Comparison of ENCODE assay signal across 8 cellular contexts in the genomic region with DNA sequence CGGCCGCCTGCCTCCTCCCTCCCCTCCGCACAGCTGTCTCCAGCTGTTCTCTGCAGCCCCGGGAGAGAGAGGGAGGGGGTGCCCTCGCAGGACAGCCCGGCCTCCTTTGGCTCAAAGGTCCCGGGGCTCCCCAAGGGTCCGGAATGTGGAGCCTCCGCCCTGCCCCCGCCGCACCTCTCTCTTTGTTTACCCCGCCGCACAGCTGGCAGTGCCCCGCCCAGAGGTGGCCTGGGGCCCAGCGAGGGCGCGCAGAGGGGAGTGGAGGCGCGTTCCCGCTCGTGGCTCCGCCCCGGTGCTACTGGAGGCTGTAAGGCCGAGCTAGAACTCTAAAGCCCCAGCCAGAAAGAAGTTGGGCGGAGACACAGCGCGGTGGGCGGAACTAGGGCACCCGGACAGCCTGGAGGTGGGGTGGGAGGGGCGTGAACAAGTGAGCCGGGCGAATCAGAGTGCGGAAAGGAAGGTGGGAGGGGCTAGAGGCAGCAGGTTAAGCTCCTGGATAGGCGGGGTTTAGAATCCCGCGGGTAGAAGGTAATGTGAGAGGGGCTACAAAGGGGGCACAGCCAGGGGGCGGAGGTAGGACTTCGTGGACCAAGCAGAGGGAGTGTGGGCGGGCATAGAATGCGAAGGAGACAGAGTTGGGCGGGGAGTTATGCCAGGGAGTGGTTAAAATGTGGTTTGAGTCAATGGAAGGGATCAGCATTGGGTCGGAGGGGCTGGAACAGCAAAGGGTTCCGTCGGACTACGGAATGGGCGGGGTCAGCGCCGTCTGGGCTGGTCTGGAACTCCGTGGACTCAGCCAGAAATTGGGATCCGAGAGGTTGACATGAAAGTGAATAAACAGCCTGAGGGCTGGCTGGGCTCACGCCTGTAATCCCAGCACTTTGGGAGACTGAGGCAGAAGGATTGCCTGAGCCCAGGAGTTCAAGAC.
DNase-seq lines count a peak whose midpoint lies in the region; ATAC-seq and TF ChIP-seq lines count a peak whose summit lies in the region.

No MANE protein-coding gene starts in this region.

- H3K4me3 ChIP-seq in HUES48 (ENCODE audit: low read depth, low read length) (peak overlapping the region; percentile 48), OCI-LY3 (ENCODE audit: low read length) (peak overlapping the region; percentile 80)

- no peak for TF ChIP-seq CTCF in OCI-LY3 (IDR thresholded peaks at IDR 0.05; ENCODE audit: low read depth, low read length)

- H3K79me2 ChIP-seq in OCI-LY3 (ENCODE audit: low read length) = no peaks in the 10 kb centered on the region

- H3K27me3 ChIP-seq in HUES48 (ENCODE audit: control insufficient read depth, insufficient read depth, low read length) (peaks cover 74% of the 10 kb centered on the region), OCI-LY3 (ENCODE audit: low read depth, low read length) (peaks cover 19% of the 10 kb centered on the region)

- H3K27ac ChIP-seq in HUES48 (ENCODE audit: low read depth, low read length) (peak overlapping the region; percentile 72), OCI-LY3 (ENCODE audit: low read length) (no peak overlapping the region)

- no peak overlapping the region for H2AFZ ChIP-seq in OCI-LY3 (ENCODE audit: low read depth, low read length)

- H3K9me3 ChIP-seq in HUES48 (ENCODE audit: control insufficient read depth, insufficient read depth, low read length) (no peaks in the 10 kb centered on the region), OCI-LY3 (ENCODE audit: insufficient read depth, low read length) (no peaks in the 10 kb centered on the region)

- DNase-seq in CMK (ENCODE audit: low read depth) = peak; percentile 96
- peak; percentile 93 for DNase-seq in activated T-cell treated with anti-CD3 and anti-CD28 coated beads for 1 hour (ENCODE audit: low read depth)
- peak; percentile 99 for DNase-seq in epidermal melanocyte (ENCODE audit: insufficient read length, low spot score)
- DNase-seq in midbrain (lab: John Stamatoyannopoulos, UW) = peak; percentile 67
- peak; percentile 80 to 94 for DNase-seq in stimulated activated CD8-positive, alpha-beta memory T cell treated with anti-CD3 and anti-CD28 coated beads, Interleukin-2, amount 100 ng/mL, for 1 hour (ENCODE audit: low read depth in 2 of 2)

- peak; percentile 60 for ATAC-seq in GM21381 (IDR thresholded peaks at IDR 0.05; ENCODE audit: unreplicated experiment)

- H3K9ac ChIP-seq in HUES48 (ENCODE audit: low read depth, low read length) (no peak overlapping the region), OCI-LY3 (ENCODE audit: low read length) (peak overlapping the region; percentile 34)

- H3K4me2 ChIP-seq in OCI-LY3 (ENCODE audit: low read length) = peak overlapping the region; percentile 97

- peaks cover 36% of the 10 kb centered on the region for H3K4me1 ChIP-seq in HUES48 (ENCODE audit: control insufficient read depth, insufficient read depth, low read length)
- H3K4me1 ChIP-seq in OCI-LY3 (ENCODE audit: low read length) = peaks cover 54% of the 10 kb centered on the region

- H3K36me3 ChIP-seq in HUES48 (ENCODE audit: control insufficient read depth, insufficient read depth, low read length) = no peaks in the 10 kb centered on the region
- H3K36me3 ChIP-seq in OCI-LY3 (replicated peaks; ENCODE audit: low read depth, low read length) = no peaks in the 10 kb centered on the region

- H4K20me1 ChIP-seq in OCI-LY3 (ENCODE audit: insufficient read depth, low read length) = no peaks in the 10 kb centered on the region
